8 cellular contexts compared by ENCODE assay signal in the genomic region with DNA sequence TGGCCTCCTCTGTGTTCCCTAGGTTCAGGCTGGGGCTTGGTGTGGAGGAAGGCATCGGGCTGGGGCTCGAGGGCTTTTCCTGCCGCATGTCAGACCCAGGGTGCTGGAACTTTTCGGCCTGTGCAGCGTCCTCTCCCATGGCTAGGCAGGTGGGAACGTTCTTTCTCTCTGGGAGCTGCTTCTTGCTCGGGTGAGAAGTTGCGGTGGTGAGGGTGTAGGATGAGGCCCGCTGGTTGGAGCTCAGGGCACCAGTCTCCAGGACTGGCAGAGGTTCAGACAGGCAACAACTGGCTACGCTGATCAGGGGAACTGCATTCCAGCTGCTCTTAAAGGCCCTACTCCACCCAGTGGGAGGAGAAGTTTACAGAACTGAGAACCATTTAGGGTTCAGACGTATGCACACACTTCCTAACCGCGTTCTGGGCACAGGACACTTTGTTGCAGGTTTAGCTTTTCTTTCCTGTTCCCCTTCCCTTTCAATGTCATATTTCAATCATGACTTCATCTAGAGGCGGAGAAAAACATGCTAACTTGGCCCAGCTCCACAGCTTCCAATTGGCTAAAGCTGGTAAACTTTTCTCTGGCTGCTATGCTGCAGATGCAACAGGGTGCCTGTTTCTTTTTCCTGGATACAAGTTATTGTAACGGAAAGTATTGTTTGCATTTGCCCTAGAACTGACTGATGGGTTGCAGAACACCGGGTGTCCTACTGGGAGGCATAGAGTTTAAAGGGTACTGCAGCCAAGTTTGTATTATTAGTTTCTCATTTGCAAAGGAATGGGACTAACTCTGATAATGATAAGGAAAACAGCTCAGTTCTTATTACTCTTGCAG. TPM values are rescaled to one million over a fixed set of nuclear protein-coding genes. Genes with fewer than 3 reads are reported as not detected.
A peak's percentile ranks its signal among the peaks of the same experiment; 100 is the strongest.
DNase-seq lines count a peak whose midpoint lies in the region; ATAC-seq and TF ChIP-seq lines count a peak whose summit lies in the region.

TSS of gene CAVIN2 (minus strand) at position 302 of the 834 bp plus-strand sequence. CDS start at position 139, 163 bp downstream.

- H3K4me3 ChIP-seq in mammary epithelial cell (replicated peaks in 1 of 3; ENCODE audit: insufficient read depth in 1 of 3, low read depth in 2 of 3, low read length in 3 of 3) = peak within 1 kb of the TSS; percentile 60 to 71 (median 65)
- peak within 1 kb of the TSS; percentile 30 to 31 (median 30) for H3K4me3 ChIP-seq in liver (ENCODE audit: low read depth in 1 of 3, low read length in 3 of 3)
- H3K4me3 ChIP-seq in tibial nerve = peak within 1 kb of the TSS; percentile 22 to 54 (median 38)

- CTCF ChIA-PET in mammary epithelial cell (lab: Charles Lee; ENCODE audit: low non-redundant PET) = interaction anchor here (0.6 kb wide), 1 partner anchor 23 kb away, joined by 4 read pairs; no protein-coding TSS in a partner anchor

- peak in 1 of 2 donors; percentile 13 for TF ChIP-seq CTCF in mammary epithelial cell (conservative IDR thresholded peaks at IDR 0.05 in 1 of 2, IDR thresholded peaks at IDR 0.05 in 1 of 2; ENCODE audit: extremely low read depth in 1 of 2, insufficient read depth in 1 of 2, low read depth in 1 of 2, low read length in 2 of 2)
- TF ChIP-seq CTCF in liver (IDR thresholded peaks at IDR 0.05; ENCODE audit: low read depth, low read length, missing input control) = no peak
- no peak for TF ChIP-seq CTCF in tibial nerve (IDR thresholded peaks at IDR 0.05)

- no peaks in the 10 kb centered on the region for H4K20me1 ChIP-seq in mammary epithelial cell (ENCODE audit: insufficient read depth, low read length)

- peak; percentile 41 to 78 for TF ChIP-seq EP300 in tibial nerve (IDR thresholded peaks at IDR 0.05)

- TF ChIP-seq POLR2A in tibial nerve (IDR thresholded peaks at IDR 0.05) = no peak

- H3K36me3 ChIP-seq in mammary epithelial cell (ENCODE audit: insufficient read depth, low read length) (peaks cover 3% of the 10 kb centered on the region), liver (ENCODE audit: control insufficient read depth in 4 of 4, insufficient read depth in 3 of 4, low read depth in 1 of 4, low read length in 3 of 4) (no peaks in the 10 kb centered on the region), tibial nerve (no peaks in the 10 kb centered on the region)

- intact Hi-C loops in mammary epithelial cell (cut with micrococcal nuclease) = loop anchor here (1.0 to 5.0 kb wide), 4 partner anchors 8 to 95 kb away; no protein-coding TSS in a partner anchor

- 4% methylated on average over 14 of the region's 16 CpGs for WGBS in mammary epithelial cell (ENCODE audit: low coverage, missing lambda C conversion rate)
- 52% methylated on average over 16 of the region's 16 CpGs for WGBS in liver
- 20 to 25% methylated on average over 16 of the region's 16 CpGs for WGBS in tibial nerve, 2 donors

- in situ Hi-C loops in mammary epithelial cell (cut with MboI; ENCODE audit: low sequenced_read_pairs in 2 of 2) = no loop called here

- TF ChIP-seq RAD21 in liver (IDR thresholded peaks at IDR 0.05) = peak; percentile 11 to 38

- H3K4me1 ChIP-seq in mammary epithelial cell (ENCODE audit: insufficient read depth, low read length) (peaks cover 31% of the 10 kb centered on the region), liver (ENCODE audit: control insufficient read depth in 4 of 4, insufficient read depth in 4 of 4, low read length in 3 of 4) (no peaks in the 10 kb centered on the region), tibial nerve (peaks cover 0 to 42% (median 0%) of the 10 kb centered on the region in 4 donors)

- H3K9ac ChIP-seq in mammary epithelial cell (ENCODE audit: insufficient read depth, low read length) (peak within 1 kb of the TSS; percentile 66), liver (ENCODE audit: low read depth in 1 of 2, low read length in 2 of 2) (peak within 1 kb of the TSS; percentile 30 to 71)

- TSS peak; percentile 27 for BruUV-seq in mammary epithelial cell (replicated peaks; lab: Mats Ljungman, UMichigan)

- H2AFZ ChIP-seq in mammary epithelial cell (ENCODE audit: low read depth, low read length) = peak within 1 kb of the TSS; percentile 82

- dilution Hi-C loops in mammary epithelial cell (cut with HindIII; ENCODE audit: low sequenced_read_pairs) = no loop called here

- H3K9me3 ChIP-seq in mammary epithelial cell (replicated peaks; ENCODE audit: insufficient read depth, low read length) (no peaks in the 10 kb centered on the region), liver (ENCODE audit: control insufficient read depth in 4 of 4, low read length in 3 of 4) (no peaks in the 10 kb centered on the region), tibial nerve (no peaks in the 10 kb centered on the region)

- peak; percentile 34 for ATAC-seq in HG03175 (IDR thresholded peaks at IDR 0.05; ENCODE audit: unreplicated experiment)

- peak within 1 kb of the TSS; percentile 96 for H3K4me2 ChIP-seq in mammary epithelial cell (ENCODE audit: insufficient read depth, low read depth, low read length)

- H3K27me3 ChIP-seq in mammary epithelial cell (ENCODE audit: insufficient read depth, low read length) (no peaks in the 10 kb centered on the region), liver (ENCODE audit: control insufficient read depth in 4 of 4, insufficient read depth in 4 of 4, low read length in 3 of 4) (no peaks in the 10 kb centered on the region), tibial nerve (no peaks in the 10 kb centered on the region)

- DNase-seq in ELR (ENCODE audit: low read depth) (peak; percentile 49), mammary epithelial cell (peak; percentile 84), tibial nerve (ENCODE audit: low spot score in 2 of 2) (peak in 1 of 2 donors; percentile 60), NCI-H1436 (lab: John Stamatoyannopoulos, UW) (no peak), NCI-H2081 (lab: John Stamatoyannopoulos, UW) (no peak), occipital lobe (lab: John Stamatoyannopoulos, UW) (no peak)

- H3K27ac ChIP-seq in mammary epithelial cell (ENCODE audit: insufficient read depth, low read depth, low read length) (peak within 1 kb of the TSS; percentile 53), liver (ENCODE audit: low read depth in 1 of 2, low read length in 2 of 2) (peak within 1 kb of the TSS; percentile 28 to 32), tibial nerve (peak within 1 kb of the TSS in 3 of 4 donors; percentile 50 to 76 (median 55))

- peaks cover 50% of the 10 kb centered on the region for H3K79me2 ChIP-seq in mammary epithelial cell (ENCODE audit: insufficient read depth, low read length)

TF ChIP-seq in liver, 16 proteins besides CTCF, POLR2A, EP300 and RAD21 (continues in another document):
- no peak for TF ChIP-seq YY1 (IDR thresholded peaks at IDR 0.05)
- TF ChIP-seq SP1 (IDR thresholded peaks at IDR 0.05) = peak; percentile 48
- TF ChIP-seq, protein P1, sequence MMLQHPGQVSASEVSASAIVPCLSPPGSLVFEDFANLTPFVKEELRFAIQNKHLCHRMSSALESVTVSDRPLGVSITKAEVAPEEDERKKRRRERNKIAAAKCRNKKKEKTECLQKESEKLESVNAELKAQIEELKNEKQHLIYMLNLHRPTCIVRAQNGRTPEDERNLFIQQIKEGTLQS (IDR thresholded peaks at IDR 0.05) = no peak
- peak; percentile 31 for TF ChIP-seq NR2F2 (IDR thresholded peaks at IDR 0.05)
- TF ChIP-seq, protein P2, sequence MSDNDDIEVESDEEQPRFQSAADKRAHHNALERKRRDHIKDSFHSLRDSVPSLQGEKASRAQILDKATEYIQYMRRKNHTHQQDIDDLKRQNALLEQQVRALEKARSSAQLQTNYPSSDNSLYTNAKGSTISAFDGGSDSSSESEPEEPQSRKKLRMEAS (IDR thresholded peaks at IDR 0.05) = no peak
- no peak for TF ChIP-seq GABPA (IDR thresholded peaks at IDR 0.05 in 1 of 2, conservative IDR thresholded peaks at IDR 0.05 in 1 of 2)
- TF ChIP-seq TAF1 (conservative IDR thresholded peaks at IDR 0.05) = peak; percentile 36
- TF ChIP-seq FOXA2 (IDR thresholded peaks at IDR 0.05) = no peak
- TF ChIP-seq EGR1 (IDR thresholded peaks at IDR 0.05; ENCODE audit: low read depth in 2 of 2) = no peak
- no peak for TF ChIP-seq FOXA1 (IDR thresholded peaks at IDR 0.05)
- no peak for TF ChIP-seq RXRA (IDR thresholded peaks at IDR 0.05)
- TF ChIP-seq JUND (IDR thresholded peaks at IDR 0.05) = no peak
- no peak for TF ChIP-seq HNF4G (IDR thresholded peaks at IDR 0.05)
- no peak for TF ChIP-seq REST (IDR thresholded peaks at IDR 0.05)
- no peak for TF ChIP-seq HNF4A (conservative IDR thresholded peaks at IDR 0.05)

RNA-seq across cellular contexts. Expression of gene CAVIN2, which starts in this region (rescaled TPM):
- total RNA-seq in mammary epithelial cell (10 to 100 TPM in 1 of 2 donors, 1 to 10 TPM in 1; 9.4 to 10.2 TPM), liver (10 to 100 TPM; 13.3 to 20.7 TPM), tibial nerve (10 to 100 TPM; 47.9 to 54.0 (median 50.9) TPM), occipital lobe (6.6 TPM)
- polyA plus RNA-seq in mammary epithelial cell (20.7 TPM), liver (10 to 100 TPM; 13.9 to 14.1 TPM)
- 16.0 TPM for polyA minus RNA-seq in mammary epithelial cell

Comparison
In these comparisons a context has a peak if more than half of its experiments do, and no peak if none do; other contexts are left out.
1. DNase-seq: peak in ELR (single experiment) and mammary epithelial cell (single experiment); none in NCI-H1436 (single experiment), NCI-H2081 (0 of 2) and occipital lobe (single experiment).
2. Peak in every context shown above with its lines, with median percentiles within 50 percentile points of each other: H3K27ac ChIP-seq and H3K4me3 ChIP-seq.